ENCODE assay signal across 8 cellular contexts in genomic region chr15:25943831-25944230, GRCh38.
"Had no signal": no experiment of that assay in that cellular context is flagged by ENCODE, and none has a peak within 500 bp of the region (broad histone marks: within the 10 kb centered on the region; RNA-seq: fewer than 3 reads in every experiment).

No MANE protein-coding gene starts in this region.

- H3K27ac ChIP-seq: GM23248 had no signal

- H3K4me3 ChIP-seq: GM23248, HAP-1 had no signal

- H3K9me3 ChIP-seq: HAP-1 had no signal

- H3K36me3 ChIP-seq: HAP-1 had no signal

- DNase-seq: GM23248, GOT3, HFFc6, IMR-90, KBM-7 had no signal

- FAIRE-seq: HTR-8/SVneo had no signal

- H2AFZ ChIP-seq: GM23248 had no signal

- H3K9ac ChIP-seq: GM23248 had no signal

- ATAC-seq: HCT116 had no signal
